8 cellular contexts compared by ENCODE assay signal in genomic region chr14:52706724-52707706, GRCh38. TPM values are rescaled to one million over a fixed set of nuclear protein-coding genes. Genes with fewer than 3 reads are reported as not detected.
A peak's percentile ranks its signal among the peaks of the same experiment; 100 is the strongest.
DNase-seq lines count a peak whose midpoint lies in the region; ATAC-seq, FAIRE-seq and TF ChIP-seq lines count a peak whose summit lies in the region.

Gene PSMC6 (plus strand): TSS chr14:52707200. CDS start chr14:52707220, 20 bp downstream.

- peak; percentile 95 to 97 for ATAC-seq in activated T-cell treated with anti-CD3 and anti-CD28 coated beads, Interleukin-2, amount 50 U/mL, for 72 hours (replicated peaks in 1 of 2)
- ATAC-seq in naive B cell (ENCODE audit: low read depth in 2 of 2), result peak; percentile 95 to 97
- ATAC-seq in stimulated activated memory B cell treated with anti-CD40 and anti-IgM and Interleukin-4, amounts not matched to agents 10 μg/mL and 1 μg/mL and 100 μg/mL, for 72 hours, result peak; percentile 100

- no peaks in the 10 kb centered on the region for H3K9me2 ChIP-seq in DOHH2 (replicated peaks; ENCODE audit: control insufficient read depth, low read length)
- no peaks in the 10 kb centered on the region for H3K9me2 ChIP-seq in GM23248 (ENCODE audit: insufficient read depth)
- no peaks in the 10 kb centered on the region for H3K9me2 ChIP-seq in Karpas-422 (replicated peaks; ENCODE audit: insufficient read depth, low read length)

- 0 to 1% methylated on average over 41 to 43 of the region's 43 CpGs for WGBS in GM23248 (ENCODE audit: low coverage in 1 of 2, low lambda C conversion rate in 2 of 2, missing lambda C conversion rate in 2 of 2), 2 experiments
- 0 to 1% methylated on average over 29 to 36 of the region's 43 CpGs for WGBS in esophagus squamous epithelium, 2 donors

- H4K20me1 ChIP-seq in DOHH2 (ENCODE audit: control insufficient read depth, insufficient read depth, low read depth, low read length) (no peaks in the 10 kb centered on the region), GM23248 (ENCODE audit: insufficient read depth) (no peaks in the 10 kb centered on the region; the same call in 1 of the 2 replicates), Karpas-422 (ENCODE audit: insufficient read depth, low read depth, low read length) (peaks cover 9% of the 10 kb centered on the region; the same call in 1 of the 2 replicates)

- peak in 3 of 4 donors; percentile 37 to 82 (median 48) for TF ChIP-seq POLR2A in esophagus squamous epithelium (IDR thresholded peaks at IDR 0.05)

- peak; percentile 96 for DNase-seq in GM23248
- peak; percentile 99 for DNase-seq in Karpas-422
- peak; percentile 62 for DNase-seq in RCC 7860 (ENCODE audit: low spot score)
- DNase-seq in activated T-cell treated with anti-CD3 and anti-CD28 coated beads, Interleukin-2, amount 50 U/mL, for 72 hours, result peak; percentile 93 to 94
- peak; percentile 71 for DNase-seq in esophagus squamous epithelium (lab: John Stamatoyannopoulos, UW)
- DNase-seq in naive B cell, result peak; percentile 88

- TF ChIP-seq CTCF in DOHH2 (IDR thresholded peaks at IDR 0.05; ENCODE audit: low read depth, low read length, poor library complexity, severe bottlenecking), result no peak
- TF ChIP-seq CTCF in esophagus squamous epithelium (IDR thresholded peaks at IDR 0.05), result no peak

- peaks cover 49% of the 10 kb centered on the region for H3K36me3 ChIP-seq in DOHH2 (ENCODE audit: control insufficient read depth, low read length)
- H3K36me3 ChIP-seq in GM23248 (ENCODE audit: low read depth), result peaks cover 34% of the 10 kb centered on the region
- H3K36me3 ChIP-seq in Karpas-422 (ENCODE audit: insufficient read depth, low read length), result peaks cover 38% of the 10 kb centered on the region
- peaks cover 0 to 36% (median 13%) of the 10 kb centered on the region in 3 donors for H3K36me3 ChIP-seq in esophagus squamous epithelium

- H3K79me2 ChIP-seq in DOHH2 (ENCODE audit: control insufficient read depth, low read length), result peaks cover 46% of the 10 kb centered on the region
- peaks cover 50% of the 10 kb centered on the region for H3K79me2 ChIP-seq in GM23248 (ENCODE audit: insufficient read depth)
- H3K79me2 ChIP-seq in Karpas-422 (ENCODE audit: low read length), result peaks cover 49% of the 10 kb centered on the region

- no peaks in the 10 kb centered on the region for H3K9me3 Mint-ChIP-seq in activated T-cell treated with anti-CD3 and anti-CD28 coated beads, Interleukin-2, amount 50 U/mL, for 72 hours
- peaks cover 0 to 2% (median 0%) of the 10 kb centered on the region in 7 donors for H3K9me3 Mint-ChIP-seq in naive B cell
- no peaks in the 10 kb centered on the region for H3K9me3 Mint-ChIP-seq in stimulated activated memory B cell treated with anti-CD40 and anti-IgM and Interleukin-4, amounts not matched to agents 10 μg/mL and 1 μg/mL and 100 μg/mL, for 72 hours

- H3K4me1 Mint-ChIP-seq in activated T-cell treated with anti-CD3 and anti-CD28 coated beads, Interleukin-2, amount 50 U/mL, for 72 hours (ENCODE audit: low read depth), result peaks cover 60% of the 10 kb centered on the region
- peaks cover 17 to 36% (median 21%) of the 10 kb centered on the region in 3 donors for H3K4me1 Mint-ChIP-seq in naive B cell
- H3K4me1 Mint-ChIP-seq in stimulated activated memory B cell treated with anti-CD40 and anti-IgM and Interleukin-4, amounts not matched to agents 10 μg/mL and 1 μg/mL and 100 μg/mL, for 72 hours, result peaks cover 31% of the 10 kb centered on the region

- H3K4me1 ChIP-seq in DOHH2 (ENCODE audit: control insufficient read depth, low read length), result peaks cover 20% of the 10 kb centered on the region
- H3K4me1 ChIP-seq in GM23248 (ENCODE audit: insufficient read depth), result peaks cover 50% of the 10 kb centered on the region
- H3K4me1 ChIP-seq in Karpas-422 (ENCODE audit: low read length), result peaks cover 45% of the 10 kb centered on the region
- peaks cover 0 to 53% (median 12%) of the 10 kb centered on the region in 3 donors for H3K4me1 ChIP-seq in esophagus squamous epithelium

- no peaks in the 10 kb centered on the region for H3K27me3 Mint-ChIP-seq in activated T-cell treated with anti-CD3 and anti-CD28 coated beads, Interleukin-2, amount 50 U/mL, for 72 hours (ENCODE audit: low read depth)
- peaks cover 0 to 7% (median 0%) of the 10 kb centered on the region in 3 donors for H3K27me3 Mint-ChIP-seq in naive B cell
- H3K27me3 Mint-ChIP-seq in stimulated activated memory B cell treated with anti-CD40 and anti-IgM and Interleukin-4, amounts not matched to agents 10 μg/mL and 1 μg/mL and 100 μg/mL, for 72 hours, result no peaks in the 10 kb centered on the region

- in situ Hi-C loops in GM23248 (cut with MboI), result no loop called here

- H3F3A ChIP-seq in DOHH2 (ENCODE audit: control insufficient read depth, insufficient read depth) (no peaks in the 10 kb centered on the region), GM23248 (ENCODE audit: insufficient read depth) (peaks cover 15% of the 10 kb centered on the region)

- H2AFZ ChIP-seq in GM23248 (peak within 1 kb of the TSS; percentile 98), Karpas-422 (ENCODE audit: low read length) (peak within 1 kb of the TSS; percentile 49)

- H3K4me2 ChIP-seq in DOHH2 (ENCODE audit: low read length) (peak within 1 kb of the TSS; percentile 78), GM23248 (ENCODE audit: unreplicated experiment) (peak within 1 kb of the TSS; percentile 96), Karpas-422 (ENCODE audit: low read depth, low read length, poor library complexity, severe bottlenecking) (peak within 1 kb of the TSS; percentile 83)

- H3K27ac ChIP-seq in DOHH2 (ENCODE audit: low read depth, low read length), result peak within 1 kb of the TSS; percentile 57
- peak within 1 kb of the TSS; percentile 78 for H3K27ac ChIP-seq in GM23248
- peak within 1 kb of the TSS; percentile 50 for H3K27ac ChIP-seq in Karpas-422 (ENCODE audit: low read length)
- peak within 1 kb of the TSS; percentile 86 to 93 (median 88) for H3K27ac ChIP-seq in esophagus squamous epithelium

- intact Hi-C loops in esophagus squamous epithelium (cut with DNase I), result no loop called here

- FAIRE-seq in RCC 7860 (lab: Jason Lieb, UNC), result no peak

- peak within 1 kb of the TSS; percentile 94 for H3K4me3 ChIP-seq in DOHH2 (ENCODE audit: low read length)
- H3K4me3 ChIP-seq in GM23248, result peak within 1 kb of the TSS; percentile 85
- peak within 1 kb of the TSS; percentile 80 for H3K4me3 ChIP-seq in Karpas-422 (ENCODE audit: low read length)
- peak within 1 kb of the TSS; percentile 71 to 82 (median 80) for H3K4me3 ChIP-seq in esophagus squamous epithelium

- peaks cover 2 to 28% of the 10 kb centered on the region in 2 donors for H3K36me3 Mint-ChIP-seq in activated T-cell treated with anti-CD3 and anti-CD28 coated beads, Interleukin-2, amount 50 U/mL, for 72 hours (ENCODE audit: insufficient read depth in 2 of 2)
- H3K36me3 Mint-ChIP-seq in naive B cell, result peaks cover 0 to 4% of the 10 kb centered on the region in 2 donors
- peaks cover 7% of the 10 kb centered on the region for H3K36me3 Mint-ChIP-seq in stimulated activated memory B cell treated with anti-CD40 and anti-IgM and Interleukin-4, amounts not matched to agents 10 μg/mL and 1 μg/mL and 100 μg/mL, for 72 hours

- H3K9me3 ChIP-seq in DOHH2 (ENCODE audit: control insufficient read depth, insufficient read depth, low read length), result no peaks in the 10 kb centered on the region
- no peaks in the 10 kb centered on the region for H3K9me3 ChIP-seq in GM23248 (ENCODE audit: low read depth)
- no peaks in the 10 kb centered on the region for H3K9me3 ChIP-seq in Karpas-422 (ENCODE audit: low read length)
- H3K9me3 ChIP-seq in esophagus squamous epithelium, result no peaks in the 10 kb centered on the region

- H3K9ac ChIP-seq in GM23248 (peak within 1 kb of the TSS; percentile 90), Karpas-422 (ENCODE audit: low read length) (peak within 1 kb of the TSS; percentile 84)

- H3K27ac Mint-ChIP-seq in activated T-cell treated with anti-CD3 and anti-CD28 coated beads, Interleukin-2, amount 50 U/mL, for 72 hours, result peak within 1 kb of the TSS; percentile 99
- H3K27ac Mint-ChIP-seq in naive B cell, result peak within 1 kb of the TSS; percentile 96 to 98 (median 97)
- peak within 1 kb of the TSS; percentile 98 for H3K27ac Mint-ChIP-seq in stimulated activated memory B cell treated with anti-CD40 and anti-IgM and Interleukin-4, amounts not matched to agents 10 μg/mL and 1 μg/mL and 100 μg/mL, for 72 hours

- H3K4me3 Mint-ChIP-seq in activated T-cell treated with anti-CD3 and anti-CD28 coated beads, Interleukin-2, amount 50 U/mL, for 72 hours, result peak within 1 kb of the TSS; percentile 94 to 97
- H3K4me3 Mint-ChIP-seq in naive B cell, result peak within 1 kb of the TSS; percentile 99 to 100 (median 99)
- peak within 1 kb of the TSS; percentile 100 for H3K4me3 Mint-ChIP-seq in stimulated activated memory B cell treated with anti-CD40 and anti-IgM and Interleukin-4, amounts not matched to agents 10 μg/mL and 1 μg/mL and 100 μg/mL, for 72 hours

- H3K27me3 ChIP-seq in DOHH2 (ENCODE audit: control insufficient read depth, low read length), result no peaks in the 10 kb centered on the region
- no peaks in the 10 kb centered on the region for H3K27me3 ChIP-seq in GM23248 (replicated peaks; ENCODE audit: insufficient read depth)
- H3K27me3 ChIP-seq in Karpas-422 (ENCODE audit: low read length), result no peaks in the 10 kb centered on the region
- no peaks in the 10 kb centered on the region for H3K27me3 ChIP-seq in esophagus squamous epithelium

RNA-seq across cellular contexts. Expression of gene PSMC6, which starts in this region (rescaled TPM):
- total RNA-seq in GM23248 (2014; rRNA removed; shearing (Covaris generic)), result 68.3 and 108 TPM in 2 replicates
- polyA plus RNA-seq in GM23248 (2016; fragmentation: Nextera tagmentation; extraction: Ambion mirVana), result 92.4 and 98.8 TPM in 2 replicates
- 123 and 132 TPM in 2 replicates for total RNA-seq in Karpas-422 (2014; rRNA removed; shearing (Covaris generic); ENCODE audit: low replicate concordance)
- 10 to 100 TPM; 90.0 to 91.1 TPM for total RNA-seq in activated T-cell treated with anti-CD3 and anti-CD28 coated beads, Interleukin-2, amount 50 U/mL, for 72 hours
- 100 to 1,000 TPM in 1 of 4 donors, 10 to 100 TPM in 3; 75.5 to 147 (median 82.9) TPM for total RNA-seq in esophagus squamous epithelium
- 10 to 100 TPM; 46.9 to 76.5 (median 69.7) TPM for polyA plus RNA-seq in naive B cell (ENCODE audit: low read depth in 6 of 6)

Comparison
In these comparisons a context has a peak if more than half of its experiments do, and no peak if none do; other contexts are left out.
1. Peak in every context shown above with its lines: DNase-seq, ATAC-seq, H3K4me3 ChIP-seq and H3K27ac ChIP-seq.